In genomic region chr5:77770293-77771005, GRCh38 we compare ENCODE assay signal across 21 cellular contexts. TPM values are rescaled to one million over a fixed set of nuclear protein-coding genes. Genes with fewer than 3 reads are reported as not detected.
DNase-seq lines count a peak whose midpoint lies in the region; ATAC-seq, FAIRE-seq and TF ChIP-seq lines count a peak whose summit lies in the region.
"Had no signal": no experiment of that assay in that cellular context is flagged by ENCODE, and none has a peak within 500 bp of the region (broad histone marks: within the 10 kb centered on the region; RNA-seq: fewer than 3 reads in every experiment).

No MANE protein-coding gene starts in this region.

- no peak for FAIRE-seq in K562 (lab: Jason Lieb, UNC)

- H3K4me2 ChIP-seq in KMS-11 (peak overlapping the region; percentile 10; the same call in 1 of the 2 replicates), K562 (ENCODE audit: insufficient read depth, low read length) (no peak overlapping the region; the same call in 1 of the 2 replicates), mesenchymal stem cell (ENCODE audit: low read length, poor library complexity, severe bottlenecking) (no peak overlapping the region)
- H3K4me2 ChIP-seq: SK-N-SH had no signal

- H2BK120ac ChIP-seq in mesenchymal stem cell (ENCODE audit: low read depth, low read length), result no peak overlapping the region

- ATAC-seq in activated T-cell treated with anti-CD3 and anti-CD28 coated beads, Interleukin-2, amount 50 U/mL, for 72 hours (replicated peaks in 1 of 2), result peak; percentile 43 to 54
- ATAC-seq in K562 (no peak), HG02870 (IDR thresholded peaks at IDR 0.05; ENCODE audit: unreplicated experiment) (no peak), GM18519 (IDR thresholded peaks at IDR 0.05; ENCODE audit: low FRiP score, unreplicated experiment) (no peak)
- ATAC-seq: right cardiac atrium had no signal

- H3K4ac ChIP-seq in mesenchymal stem cell (ENCODE audit: low read depth in 1 of 2, low read length in 2 of 2), result no peak overlapping the region

- no peak overlapping the region for H3K14ac ChIP-seq in mesenchymal stem cell (ENCODE audit: low read length in 2 of 2)

- no peak for DNase-seq in activated T-cell treated with anti-CD3 and anti-CD28 coated beads, Interleukin-2, amount 50 U/mL, for 72 hours
- DNase-seq in activated T-cell treated with anti-CD3 and anti-CD28 coated beads for 4 hours, result no peak
- DNase-seq in K562 (ENCODE audit: extremely low read depth in 1 of 4, low spot score in 3 of 4), result no peak
- peak; percentile 28 for DNase-seq in mesenchymal stem cell
- no peak for DNase-seq in SIG-M5 (lab: John Stamatoyannopoulos, UW)
- DNase-seq: ACHN; activated B cell treated with CpG ODN at 0.5 μM for 24 hours; activated effector memory CD4-positive, alpha-beta T cell treated with Interleukin-2 at 50 U/mL for 16 hours; amygdala; DMS 273 treated with DMSO at 0.1 percent for 48 hours; head of caudate nucleus; NCI-H526 treated with DMSO at 0.1 percent for 48 hours; occipital lobe; right cardiac atrium; SK-N-SH; T-helper 9 cell had no signal

- H4K20me1 ChIP-seq in KMS-11 (ENCODE audit: insufficient read depth) (peaks cover 38% of the 10 kb centered on the region), K562 (replicated peaks; ENCODE audit: control insufficient read depth, insufficient read depth, low read length) (no peaks in the 10 kb centered on the region)

- H3K36me3 ChIP-seq in KMS-11 (ENCODE audit: insufficient read depth) (peaks cover 4% of the 10 kb centered on the region; the same call in 1 of the 2 replicates), K562 (ENCODE audit: control insufficient read depth, insufficient read depth, low read length) (peaks cover 68% of the 10 kb centered on the region), mesenchymal stem cell (ENCODE audit: control insufficient read depth in 1 of 2, insufficient read depth in 2 of 2, low read depth in 1 of 2, low read length in 2 of 2) (peaks cover 3 to 66% of the 10 kb centered on the region in 2 experiments)

- H3K27ac ChIP-seq in KMS-11 (no peak overlapping the region; the same call in 1 of the 2 replicates), K562 (ENCODE audit: extremely low read depth, low read depth, low read length) (no peak overlapping the region), mesenchymal stem cell (ENCODE audit: low read length, poor library complexity, severe bottlenecking) (no peak overlapping the region)
- H3K27ac ChIP-seq: C4-2B had no signal

- H4K91ac ChIP-seq in mesenchymal stem cell (ENCODE audit: low read length), result no peak overlapping the region

- peaks cover 54% of the 10 kb centered on the region for H3K4me1 ChIP-seq in KMS-11 (ENCODE audit: low read depth, poor library complexity, severe bottlenecking)
- H3K4me1 ChIP-seq in K562 (replicated peaks in 1 of 2; ENCODE audit: control insufficient read depth in 2 of 2, insufficient read depth in 2 of 2, low read length in 2 of 2), result peaks cover 6 to 20% of the 10 kb centered on the region in 2 experiments; a peak in 4 of 5 replicates
- H3K4me1 ChIP-seq in mesenchymal stem cell (ENCODE audit: control insufficient read depth, insufficient read depth, low read depth, low read length), result no peaks in the 10 kb centered on the region

- no peak overlapping the region for H4K8ac ChIP-seq in mesenchymal stem cell (ENCODE audit: low read length)

- intact Hi-C loops in K562 (cut with micrococcal nuclease), result no loop called here

- H3K23ac ChIP-seq in mesenchymal stem cell (ENCODE audit: low read length in 2 of 2), result no peak overlapping the region

- H2AFZ ChIP-seq in KMS-11 (ENCODE audit: low read depth), result no peak overlapping the region
- H2AFZ ChIP-seq in K562 (ENCODE audit: low read depth, low read length), result no peak overlapping the region
- no peak overlapping the region for H2AFZ ChIP-seq in mesenchymal stem cell (ENCODE audit: low read depth, low read length)

- no peak overlapping the region for H3K18ac ChIP-seq in mesenchymal stem cell (ENCODE audit: low read depth in 1 of 2, low read length in 2 of 2)

- no peak overlapping the region for H2AK5ac ChIP-seq in mesenchymal stem cell (ENCODE audit: low read length, severe bottlenecking)

- H3K4me3 ChIP-seq in KMS-11 (IDR thresholded peaks at IDR 0.05; ENCODE audit: insufficient read depth, low read depth, low read length), result no peak overlapping the region
- H3K4me3 ChIP-seq in K562, result no peak overlapping the region
- no peak overlapping the region for H3K4me3 ChIP-seq in mesenchymal stem cell (ENCODE audit: insufficient read depth in 1 of 2, low read depth in 1 of 2, low read length in 2 of 2)

- no peak for TF ChIP-seq EP300 in K562 (IDR thresholded peaks at IDR 0.05; ENCODE audit: low read length)

- no peak overlapping the region for H3K4me3 Mint-ChIP-seq in activated T-cell treated with anti-CD3 and anti-CD28 coated beads, Interleukin-2, amount 50 U/mL, for 72 hours
- H3K4me3 Mint-ChIP-seq: activated B cell treated with CpG ODN at 0.5 μM for 24 hours; central memory CD8-positive, alpha-beta T cell had no signal

- H2BK12ac ChIP-seq in mesenchymal stem cell (ENCODE audit: low read length in 2 of 2), result no peak overlapping the region

- no peak for TF ChIP-seq RAD21 in K562 (CRISPR knock-in tag; conservative IDR thresholded peaks at IDR 0.05 in 1 of 2, IDR thresholded peaks at IDR 0.05 in 1 of 2)

- POLR2A ChIA-PET in K562 (lab: Yijun Ruan, JAX), result interaction anchor here (0.7 kb wide), 1 partner anchor 42 kb away, joined by 3 read pairs; no protein-coding TSS in a partner anchor

- H2BK15ac ChIP-seq in mesenchymal stem cell (ENCODE audit: low read depth, poor library complexity, severe bottlenecking), result no peak overlapping the region

- 91% methylated on average over 4 of the region's 4 CpGs for whole genome bisulfite sequencing in K562 (ENCODE audit: insufficient coverage, low coverage, missing lambda C conversion rate)
- WGBS in mesenchymal stem cell, result 100% methylated on average over 2 of the region's 4 CpGs

- TF ChIP-seq CTCF in KMS-11 (conservative IDR thresholded peaks at IDR 0.05; ENCODE audit: low read depth, low read length) (no peak), K562 (IDR thresholded peaks at IDR 0.05 in 2 of 3, conservative IDR thresholded peaks at IDR 0.05 in 1 of 3; ENCODE audit: insufficient read depth in 2 of 3, low read depth in 1 of 3, low read length in 3 of 3) (no peak)

- H3K36me3 Mint-ChIP-seq in activated T-cell treated with anti-CD3 and anti-CD28 coated beads, Interleukin-2, amount 50 U/mL, for 72 hours (ENCODE audit: insufficient read depth in 2 of 2), result peaks cover 18 to 38% of the 10 kb centered on the region in 2 donors

- H3K9me3 Mint-ChIP-seq in activated T-cell treated with anti-CD3 and anti-CD28 coated beads, Interleukin-2, amount 50 U/mL, for 72 hours, result peaks cover 0 to 1% of the 10 kb centered on the region in 2 donors
- H3K9me3 Mint-ChIP-seq: activated B cell treated with CpG ODN at 0.5 μM for 24 hours; central memory CD8-positive, alpha-beta T cell had no signal

- H3K9me3 ChIP-seq in K562 (replicated peaks; ENCODE audit: control insufficient read depth, insufficient read depth, low read depth, low read length), result 0 out of 2 replicates have a peak, but pooled peaks cover 4% of the 10 kb centered on the region
- no peaks in the 10 kb centered on the region for H3K9me3 ChIP-seq in mesenchymal stem cell (ENCODE audit: control insufficient read depth, low read length)
- H3K9me3 ChIP-seq: SK-N-SH had no signal

- in situ Hi-C loops in K562 (cut with MboI), result no loop called here

- no peaks in the 10 kb centered on the region for H3K27me3 ChIP-seq in KMS-11 (ENCODE audit: insufficient read depth, low read depth)
- H3K27me3 ChIP-seq in K562 (ENCODE audit: control insufficient read depth in 2 of 2, insufficient read depth in 2 of 2, low read length in 2 of 2), result no peaks in the 10 kb centered on the region
- no peaks in the 10 kb centered on the region for H3K27me3 ChIP-seq in mesenchymal stem cell (ENCODE audit: control insufficient read depth in 1 of 2, insufficient read depth in 1 of 2, low read length in 2 of 2)

- H3K79me2 ChIP-seq in KMS-11 (ENCODE audit: insufficient read depth, low read depth), result peaks cover 96% of the 10 kb centered on the region
- H3K79me2 ChIP-seq in K562 (ENCODE audit: control insufficient read depth, insufficient read depth, low read length), result peaks cover 97% of the 10 kb centered on the region

- no TSS peak for BruUV-seq in K562 (replicated peaks; lab: Mats Ljungman, UMichigan)

- peaks cover 56% of the 10 kb centered on the region for H3K4me1 Mint-ChIP-seq in activated T-cell treated with anti-CD3 and anti-CD28 coated beads, Interleukin-2, amount 50 U/mL, for 72 hours (ENCODE audit: low read depth)

- CTCF ChIA-PET in K562 (lab: Yijun Ruan, JAX; ENCODE audit: low intra/inter-chr PET ratio), result no interaction called here

- no peak overlapping the region for H2BK5ac ChIP-seq in mesenchymal stem cell (ENCODE audit: low read depth, low read length, poor library complexity, severe bottlenecking)

- H3K27ac Mint-ChIP-seq in activated T-cell treated with anti-CD3 and anti-CD28 coated beads, Interleukin-2, amount 50 U/mL, for 72 hours, result no peak overlapping the region
- H3K27ac Mint-ChIP-seq: activated B cell treated with CpG ODN at 0.5 μM for 24 hours had no signal

- no peak overlapping the region for H3K9ac ChIP-seq in KMS-11
- H3K9ac ChIP-seq in K562 (ENCODE audit: insufficient read depth in 1 of 2, low read depth in 2 of 2, low read length in 2 of 2), result no peak overlapping the region
- no peak overlapping the region for H3K9ac ChIP-seq in mesenchymal stem cell (ENCODE audit: low read length)
- H3K9ac ChIP-seq: SK-N-SH had no signal

- H3K9me1 ChIP-seq in K562 (ENCODE audit: control insufficient read depth, insufficient read depth, low read length), result no peaks in the 10 kb centered on the region

- H3K79me1 ChIP-seq in mesenchymal stem cell (replicated peaks; ENCODE audit: low read length, poor library complexity, severe bottlenecking), result no peaks in the 10 kb centered on the region

- no peak for TF ChIP-seq POLR2A in K562 (conservative IDR thresholded peaks at IDR 0.05)

- H3K27me3 Mint-ChIP-seq in activated T-cell treated with anti-CD3 and anti-CD28 coated beads, Interleukin-2, amount 50 U/mL, for 72 hours (ENCODE audit: low read depth), result no peaks in the 10 kb centered on the region
- H3K27me3 Mint-ChIP-seq: activated B cell treated with CpG ODN at 0.5 μM for 24 hours; central memory CD8-positive, alpha-beta T cell had no signal

RNA-seq across cellular contexts. Expression of gene TBCA, which starts 5.7 kb away (rescaled TPM):
- 100 to 1,000 TPM; 163 to 175 TPM for total RNA-seq in activated T-cell treated with anti-CD3 and anti-CD28 coated beads, Interleukin-2, amount 50 U/mL, for 72 hours
- 8.1 and 28.0 TPM in 2 replicates for total RNA-seq in K562 (2011; cell fraction: chromatin; rRNA removed; ENCODE audit: low replicate concordance)
- total RNA-seq in K562 (2011; cell fraction: nucleolus; rRNA removed), result 11.3 and 12.1 TPM in 2 replicates
- 23.6 and 28.9 TPM in 2 replicates for total RNA-seq in K562 (2011; cell fraction: nucleoplasm; rRNA removed)
- total RNA-seq in K562 (2014; rRNA removed), result 200 and 293 TPM in 2 replicates
- total RNA-seq in K562 (2014; rRNA removed; fragmentation: Illumina TruSeq; extraction: Trizol), result 274 and 305 TPM in 2 replicates
- total RNA-seq in K562 (2015; rRNA removed; fragmentation: Illumina TruSeq; extraction: Trizol), result 315 and 336 TPM in 2 replicates
- total RNA-seq in K562 (2021), result 267 and 288 TPM in 2 replicates
- 119 and 164 TPM in 2 replicates for polyA plus RNA-seq in K562 (2011; rRNA removed)
- polyA plus RNA-seq in K562 (2011; cell fraction: cytosol; rRNA removed), result 25.0 and 59.7 TPM in 2 replicates
- polyA plus RNA-seq in K562 (2011; cell fraction: nucleus; rRNA removed), result 26.6 and 38.8 TPM in 2 replicates
- polyA plus RNA-seq in K562 (2012), result 258 and 421 TPM in 2 replicates
- 308 and 334 TPM in 2 replicates for polyA plus RNA-seq in K562 (2014; fragmentation: Illumina TruSeq; extraction: Trizol)
- polyA plus RNA-seq in K562 (2014; fragmentation: Nextera tagmentation; extraction: Ambion mirVana), result 100 to 1,000 TPM; 588 to 661 TPM
- 596 and 618 TPM in 2 replicates for polyA plus RNA-seq in K562 (2014; rRNA removed)
- 42.7 and 54.8 TPM in 2 replicates for polyA minus RNA-seq in K562 (2011; rRNA and poly(A)+ RNA removed)
- 36.1 and 53.5 TPM in 2 replicates for polyA minus RNA-seq in K562 (2011; cell fraction: cytosol; rRNA and poly(A)+ RNA removed)
- 7.1 and 16.2 TPM in 2 replicates for polyA minus RNA-seq in K562 (2011; cell fraction: nucleus; rRNA and poly(A)+ RNA removed)
- 447 TPM for polyA plus RNA-seq in mesenchymal stem cell (2013, experiment 1 of 2)
- polyA plus RNA-seq in mesenchymal stem cell (2013, experiment 2 of 2), result 448 TPM

Comparison
In these comparisons a context has a peak if more than half of its experiments do, and no peak if none do; other contexts are left out.
1. ATAC-seq: peak in activated T-cell treated with anti-CD3 and anti-CD28 coated beads, Interleukin-2, amount 50 U/mL, for 72 hours (2 of 2); none in K562 (single experiment), HG02870 (single experiment) and GM18519 (single experiment).